ENCODE assay signal across 5 cellular contexts in genomic region chr6:43700939-43701547, GRCh38. TPM values are rescaled to one million over a fixed set of nuclear protein-coding genes. Genes with fewer than 3 reads are reported as not detected.
"Had no signal": no experiment of that assay in that cellular context is flagged by ENCODE, and none has a peak within 500 bp of the region (broad histone marks: within the 10 kb centered on the region; RNA-seq: fewer than 3 reads in every experiment).

No MANE protein-coding gene starts in this region.

RNA-seq across cellular contexts. Expression of gene RSPH9, which starts 56.2 kb away (rescaled TPM):
- total RNA-seq: activated CD4-positive, alpha-beta memory T cell treated with anti-CD3 and anti-CD28 coated beads for 36 hours; activated CD4-positive, alpha-beta T cell treated with anti-CD3 and anti-CD28 coated beads, Interleukin-2, amount 10 ng/mL, durations not matched to agents 7 days and 5 days; activated T-cell treated with anti-CD3 and anti-CD28 coated beads, Interleukin-2, amount 50 U/mL, for 4 hours; ascending aorta; body of pancreas had no signal
